1 cellular context compared by ENCODE assay signal in the genomic region with DNA sequence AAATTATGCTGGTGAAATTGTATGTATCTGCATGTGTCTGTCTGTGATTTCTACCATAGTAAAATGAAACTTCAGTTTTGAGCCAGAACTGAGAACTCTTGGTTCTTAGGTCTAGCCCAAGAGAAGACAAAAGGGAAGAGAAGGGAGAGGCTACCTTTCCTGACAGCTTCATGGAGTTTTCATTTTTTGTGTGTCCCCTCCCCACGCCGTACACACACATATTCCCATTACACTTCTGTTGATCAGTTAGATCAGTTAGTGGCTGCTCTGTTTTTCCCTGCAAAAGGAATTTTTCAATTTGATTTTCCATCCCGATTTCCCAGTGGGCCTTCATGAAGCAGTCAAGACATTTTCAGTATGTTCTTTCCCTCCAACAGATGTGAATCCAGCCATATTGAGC.
TF ChIP-seq lines count a peak whose summit lies in the region.

No MANE protein-coding gene starts in this region.

TF ChIP-seq in GM12878, 131 proteins besides CTCF, POLR2A, EP300 and RAD21:
- TF ChIP-seq, protein P1, sequence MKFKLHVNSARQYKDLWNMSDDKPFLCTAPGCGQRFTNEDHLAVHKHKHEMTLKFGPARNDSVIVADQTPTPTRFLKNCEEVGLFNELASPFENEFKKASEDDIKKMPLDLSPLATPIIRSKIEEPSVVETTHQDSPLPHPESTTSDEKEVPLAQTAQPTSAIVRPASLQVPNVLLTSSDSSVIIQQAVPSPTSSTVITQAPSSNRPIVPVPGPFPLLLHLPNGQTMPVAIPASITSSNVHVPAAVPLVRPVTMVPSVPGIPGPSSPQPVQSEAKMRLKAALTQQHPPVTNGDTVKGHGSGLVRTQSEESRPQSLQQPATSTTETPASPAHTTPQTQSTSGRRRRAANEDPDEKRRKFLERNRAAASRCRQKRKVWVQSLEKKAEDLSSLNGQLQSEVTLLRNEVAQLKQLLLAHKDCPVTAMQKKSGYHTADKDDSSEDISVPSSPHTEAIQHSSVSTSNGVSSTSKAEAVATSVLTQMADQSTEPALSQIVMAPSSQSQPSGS (IDR thresholded peaks at IDR 0.05; ENCODE audit: low read length): peak; percentile 5; the same call in 1 of the 2 replicates
- TF ChIP-seq SIN3A (IDR thresholded peaks at IDR 0.05; ENCODE audit: low read depth, low read length) (no peak), KAT2A (conservative IDR thresholded peaks at IDR 0.05; ENCODE audit: control insufficient read depth, low read depth, low read length) (no peak), SP1 (IDR thresholded peaks at IDR 0.05; ENCODE audit: low read depth, low read length) (no peak), BMI1 (IDR thresholded peaks at IDR 0.05; ENCODE audit: borderline replicate concordance) (no peak), STAT1 (conservative IDR thresholded peaks at IDR 0.05) (0 out of 2 replicates have a peak, but pooled peaks have one; percentile 51), DPF2 (IDR thresholded peaks at IDR 0.05) (0 out of 2 replicates have a peak, but pooled peaks have one; percentile 1), IKZF2 (IDR thresholded peaks at IDR 0.05) (peak in 1 of 2 experiments; percentile 13; a peak in 1 of 4 replicates), HCFC1 (IDR thresholded peaks at IDR 0.05; ENCODE audit: low read length) (no peak), JUNB (IDR thresholded peaks at IDR 0.05) (peak; percentile 48; the same call in 1 of the 2 replicates), EED (IDR thresholded peaks at IDR 0.05; ENCODE audit: low read depth) (peak; percentile 53; the same call in 1 of the 2 replicates), TBL1XR1 (IDR thresholded peaks at IDR 0.05; ENCODE audit: low read depth, low read length) (no peak), SMARCA5 (IDR thresholded peaks at IDR 0.05) (no peak), NFIC (IDR thresholded peaks at IDR 0.05; ENCODE audit: low read depth, low read length) (no peak; the same call in 1 of the 2 replicates), MTA3 (IDR thresholded peaks at IDR 0.05; ENCODE audit: borderline replicate concordance, low read length) (no peak), RFX5 (IDR thresholded peaks at IDR 0.05; ENCODE audit: low read depth, low read length) (no peak)
- TF ChIP-seq, protein P2, sequence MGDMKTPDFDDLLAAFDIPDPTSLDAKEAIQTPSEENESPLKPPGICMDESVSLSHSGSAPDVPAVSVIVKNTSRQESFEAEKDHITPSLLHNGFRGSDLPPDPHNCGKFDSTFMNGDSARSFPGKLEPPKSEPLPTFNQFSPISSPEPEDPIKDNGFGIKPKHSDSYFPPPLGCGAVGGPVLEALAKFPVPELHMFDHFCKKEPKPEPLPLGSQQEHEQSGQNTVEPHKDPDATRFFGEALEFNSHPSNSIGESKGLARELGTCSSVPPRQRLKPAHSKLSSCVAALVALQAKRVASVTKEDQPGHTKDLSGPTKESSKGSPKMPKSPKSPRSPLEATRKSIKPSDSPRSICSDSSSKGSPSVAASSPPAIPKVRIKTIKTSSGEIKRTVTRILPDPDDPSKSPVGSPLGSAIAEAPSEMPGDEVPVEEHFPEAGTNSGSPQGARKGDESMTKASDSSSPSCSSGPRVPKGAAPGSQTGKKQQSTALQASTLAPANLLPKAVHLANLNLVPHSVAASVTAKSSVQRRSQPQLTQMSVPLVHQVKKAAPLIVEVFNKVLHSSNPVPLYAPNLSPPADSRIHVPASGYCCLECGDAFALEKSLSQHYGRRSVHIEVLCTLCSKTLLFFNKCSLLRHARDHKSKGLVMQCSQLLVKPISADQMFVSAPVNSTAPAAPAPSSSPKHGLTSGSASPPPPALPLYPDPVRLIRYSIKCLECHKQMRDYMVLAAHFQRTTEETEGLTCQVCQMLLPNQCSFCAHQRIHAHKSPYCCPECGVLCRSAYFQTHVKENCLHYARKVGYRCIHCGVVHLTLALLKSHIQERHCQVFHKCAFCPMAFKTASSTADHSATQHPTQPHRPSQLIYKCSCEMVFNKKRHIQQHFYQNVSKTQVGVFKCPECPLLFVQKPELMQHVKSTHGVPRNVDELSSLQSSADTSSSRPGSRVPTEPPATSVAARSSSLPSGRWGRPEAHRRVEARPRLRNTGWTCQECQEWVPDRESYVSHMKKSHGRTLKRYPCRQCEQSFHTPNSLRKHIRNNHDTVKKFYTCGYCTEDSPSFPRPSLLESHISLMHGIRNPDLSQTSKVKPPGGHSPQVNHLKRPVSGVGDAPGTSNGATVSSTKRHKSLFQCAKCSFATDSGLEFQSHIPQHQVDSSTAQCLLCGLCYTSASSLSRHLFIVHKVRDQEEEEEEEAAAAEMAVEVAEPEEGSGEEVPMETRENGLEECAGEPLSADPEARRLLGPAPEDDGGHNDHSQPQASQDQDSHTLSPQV (IDR thresholded peaks at IDR 0.05): no peak
- TF ChIP-seq, protein P3, sequence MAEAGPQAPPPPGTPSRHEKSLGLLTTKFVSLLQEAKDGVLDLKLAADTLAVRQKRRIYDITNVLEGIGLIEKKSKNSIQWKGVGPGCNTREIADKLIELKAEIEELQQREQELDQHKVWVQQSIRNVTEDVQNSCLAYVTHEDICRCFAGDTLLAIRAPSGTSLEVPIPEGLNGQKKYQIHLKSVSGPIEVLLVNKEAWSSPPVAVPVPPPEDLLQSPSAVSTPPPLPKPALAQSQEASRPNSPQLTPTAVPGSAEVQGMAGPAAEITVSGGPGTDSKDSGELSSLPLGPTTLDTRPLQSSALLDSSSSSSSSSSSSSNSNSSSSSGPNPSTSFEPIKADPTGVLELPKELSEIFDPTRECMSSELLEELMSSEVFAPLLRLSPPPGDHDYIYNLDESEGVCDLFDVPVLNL (IDR thresholded peaks at IDR 0.05; ENCODE audit: low read depth, low read length): no peak
